ENCODE assay signal across 18 cellular contexts in genomic region chr2:127706215-127706990, GRCh38. TPM values are rescaled to one million over a fixed set of nuclear protein-coding genes. Genes with fewer than 3 reads are reported as not detected.
DNase-seq lines count a peak whose midpoint lies in the region; ATAC-seq, FAIRE-seq and TF ChIP-seq lines count a peak whose summit lies in the region.
"Had no signal": no experiment of that assay in that cellular context is flagged by ENCODE, and none has a peak within 500 bp of the region (broad histone marks: within the 10 kb centered on the region; RNA-seq: fewer than 3 reads in every experiment).

No MANE protein-coding gene starts in this region.

- 90 to 91% methylated on average over 14 of the region's 14 CpGs for WGBS in lung, 2 donors

- H3K27me3 Mint-ChIP-seq in CD14-positive monocyte (ENCODE audit: low read depth in 3 of 3), result no peaks in the 10 kb centered on the region
- H3K27me3 Mint-ChIP-seq in GM23338 (ENCODE audit: insufficient read depth, low read depth, poor library complexity), result peaks cover 5% of the 10 kb centered on the region
- H3K27me3 Mint-ChIP-seq in astrocyte (ENCODE audit: low read depth, unreplicated experiment), result no peaks in the 10 kb centered on the region

- no peak for TF ChIP-seq CTCF in CD14-positive monocyte (IDR thresholded peaks at IDR 0.05)
- no peak for TF ChIP-seq CTCF in GM23338 (conservative IDR thresholded peaks at IDR 0.05; ENCODE audit: low read depth in 2 of 2)
- TF ChIP-seq CTCF in astrocyte (IDR thresholded peaks at IDR 0.05; ENCODE audit: insufficient read depth, low read depth, low read length), result no peak
- TF ChIP-seq CTCF in lung (IDR thresholded peaks at IDR 0.05; ENCODE audit: control extremely low read depth, extremely low read depth), result no peak
- TF ChIP-seq CTCF in brain microvascular endothelial cell (IDR thresholded peaks at IDR 0.05; ENCODE audit: low read depth, low read length, missing control alignments), result no peak

- peaks cover 14% of the 10 kb centered on the region; the same call in 1 of the 2 replicates for H3K4me1 ChIP-seq in GM23338 (ENCODE audit: insufficient read depth)
- H3K4me1 ChIP-seq in astrocyte (ENCODE audit: insufficient read depth, low read length), result peaks cover 13% of the 10 kb centered on the region
- peaks cover 8 to 10% of the 10 kb centered on the region in 2 donors for H3K4me1 ChIP-seq in lung (ENCODE audit: control insufficient read depth in 2 of 2, insufficient read depth in 2 of 2, low read length in 2 of 2)
- H3K4me1 ChIP-seq: parathyroid adenoma had no signal

- no peak for FAIRE-seq in astrocyte (lab: Jason Lieb, UNC)
- FAIRE-seq: GM12878 had no signal

- H3K27ac Mint-ChIP-seq in CD14-positive monocyte, result peak overlapping the region in 5 of 7 donors; percentile 51 to 68 (median 61)
- peak overlapping the region; percentile 37; the same call in 1 of the 2 replicates for H3K27ac Mint-ChIP-seq in GM23338
- H3K27ac Mint-ChIP-seq in astrocyte (ENCODE audit: unreplicated experiment), result peak overlapping the region; percentile 66

- H3K4me3 ChIP-seq in GM23338 (no peak overlapping the region), astrocyte (ENCODE audit: insufficient read depth, low read depth, low read length) (no peak overlapping the region), lung (no peak overlapping the region), brain microvascular endothelial cell (ENCODE audit: low read depth, low read length) (no peak overlapping the region)
- H3K4me3 ChIP-seq: gastrocnemius medialis, GM12878 had no signal

- H3K27me3 ChIP-seq in GM23338 (ENCODE audit: insufficient read depth), result no peaks in the 10 kb centered on the region
- no peaks in the 10 kb centered on the region for H3K27me3 ChIP-seq in astrocyte (ENCODE audit: insufficient read depth, low read length)
- no peaks in the 10 kb centered on the region for H3K27me3 ChIP-seq in lung (ENCODE audit: control insufficient read depth, insufficient read depth)
- H3K27me3 ChIP-seq in brain microvascular endothelial cell (replicated peaks), result no peaks in the 10 kb centered on the region
- H3K27me3 ChIP-seq: gastrocnemius medialis had no signal

- H3K9me2 ChIP-seq in GM23338 (ENCODE audit: insufficient read depth), result no peaks in the 10 kb centered on the region

- H3K9me3 Mint-ChIP-seq in CD14-positive monocyte (no peaks in the 10 kb centered on the region), GM23338 (no peaks in the 10 kb centered on the region), astrocyte (ENCODE audit: unreplicated experiment) (no peaks in the 10 kb centered on the region)

- 0 out of 2 replicates have a peak, but pooled peaks cover 15% of the 10 kb centered on the region for H3F3A ChIP-seq in GM23338 (replicated peaks; ENCODE audit: low read depth)

- H3K27ac ChIP-seq in GM23338 (ENCODE audit: low read depth) (no peak overlapping the region), astrocyte (ENCODE audit: low read depth, low read length) (no peak overlapping the region), lung (ENCODE audit: low read depth in 1 of 2, low read length in 1 of 2) (peak overlapping the region in 1 of 2 donors; percentile 74), brain microvascular endothelial cell (no peak overlapping the region)
- H3K27ac ChIP-seq: gastrocnemius medialis, HL-60, parathyroid adenoma had no signal

- H3K36me3 ChIP-seq in GM23338 (ENCODE audit: insufficient read depth), result peaks cover 37% of the 10 kb centered on the region
- peaks cover 27% of the 10 kb centered on the region for H3K36me3 ChIP-seq in astrocyte (ENCODE audit: insufficient read depth, low read length)
- peaks cover 5 to 29% of the 10 kb centered on the region in 2 donors for H3K36me3 ChIP-seq in lung (ENCODE audit: control insufficient read depth in 2 of 2, insufficient read depth in 2 of 2, low read length in 2 of 2)
- peaks cover 28% of the 10 kb centered on the region for H3K36me3 ChIP-seq in brain microvascular endothelial cell (replicated peaks)

- intact Hi-C loops in CD14-positive monocyte (cut with micrococcal nuclease), result loop anchor here (10.0 kb wide), 1 partner anchor 182 kb away; the partner anchor contains the start of gene IWS1 (in 2 of the 2)

- H4K20me1 ChIP-seq in GM23338 (replicated peaks; ENCODE audit: insufficient read depth), result peaks cover 14% of the 10 kb centered on the region
- H4K20me1 ChIP-seq in astrocyte (ENCODE audit: insufficient read depth, low read length), result peaks cover 24% of the 10 kb centered on the region

- no peak for ATAC-seq in GM23338
- no peak for ATAC-seq in lung (ENCODE audit: insufficient read depth, low FRiP score)
- ATAC-seq: gastrocnemius medialis, GM12878, left colon had no signal

- no peak overlapping the region for H3K4me2 ChIP-seq in GM23338
- no peak overlapping the region for H3K4me2 ChIP-seq in astrocyte (ENCODE audit: low read length)

- no peak overlapping the region for H3K9ac ChIP-seq in astrocyte (ENCODE audit: low read length)
- H3K9ac ChIP-seq: parathyroid adenoma had no signal

- H3K4me3 Mint-ChIP-seq in CD14-positive monocyte (no peak overlapping the region), GM23338 (no peak overlapping the region), astrocyte (ENCODE audit: unreplicated experiment) (no peak overlapping the region)

- in situ Hi-C loops in brain microvascular endothelial cell (cut with HindIII; ENCODE audit: low pct_ligation_motif_present, low sequenced_read_pairs), result no loop called here

- peaks cover 40 to 58% of the 10 kb centered on the region in 2 donors for H3K36me3 Mint-ChIP-seq in CD14-positive monocyte
- peaks cover 54% of the 10 kb centered on the region for H3K36me3 Mint-ChIP-seq in GM23338 (ENCODE audit: low read depth)
- H3K36me3 Mint-ChIP-seq in astrocyte (ENCODE audit: low read depth, unreplicated experiment), result peaks cover 23% of the 10 kb centered on the region

- no peaks in the 10 kb centered on the region for H3K9me3 ChIP-seq in astrocyte (ENCODE audit: insufficient read depth, low read depth, low read length)
- no peaks in the 10 kb centered on the region for H3K9me3 ChIP-seq in lung (ENCODE audit: control insufficient read depth in 2 of 2, insufficient read depth in 1 of 2, low read length in 1 of 2)
- H3K9me3 ChIP-seq: gastrocnemius medialis had no signal

- peaks cover 31% of the 10 kb centered on the region for H3K4me1 Mint-ChIP-seq in CD14-positive monocyte
- H3K4me1 Mint-ChIP-seq in GM23338, result peaks cover 8% of the 10 kb centered on the region
- H3K4me1 Mint-ChIP-seq in astrocyte (ENCODE audit: low read depth, unreplicated experiment), result peaks cover 17% of the 10 kb centered on the region

- H3K79me2 ChIP-seq in GM23338 (replicated peaks; ENCODE audit: insufficient read depth) (peaks cover 33% of the 10 kb centered on the region), astrocyte (ENCODE audit: insufficient read depth, low read length) (peaks cover 24% of the 10 kb centered on the region)

- H2AFZ ChIP-seq in GM23338 (no peak overlapping the region), astrocyte (ENCODE audit: low read depth, low read length) (no peak overlapping the region)
- H2AFZ ChIP-seq: parathyroid adenoma had no signal

- no peak for DNase-seq in CD14-positive monocyte (ENCODE audit: low spot score)
- DNase-seq in GM23338 (ENCODE audit: low spot score), result no peak
- DNase-seq in astrocyte (ENCODE audit: low read depth), result no peak
- peak; percentile 27 for DNase-seq in lung (ENCODE audit: low spot score)
- no peak for DNase-seq in D341Med (ENCODE audit: low spot score)
- DNase-seq in brain microvascular endothelial cell, result no peak
- DNase-seq in RKO (ENCODE audit: low spot score), result no peak
- DNase-seq: activated CD4-positive, alpha-beta T cell treated with anti-CD3 and anti-CD28 coated beads, Interleukin-2, amount 50 U/mL, for 48 hours; aorta; gastrocnemius medialis; KG1; left colon; NCI-H1105; NCI-H774; stimulated activated CD4-positive, alpha-beta T cell treated with anti-CD3 and anti-CD28 coated beads, Interleukin-4, amount 100 ng/mL, for 1 hour had no signal

TF ChIP-seq in GM23338, 12 proteins besides CTCF, POLR2A, EP300 and RAD21 (continues in another document):
- TF ChIP-seq STAT1 (IDR thresholded peaks at IDR 0.05; ENCODE audit: unreplicated experiment) (no peak), ZNF114 (CRISPR knock-in tag; IDR thresholded peaks at IDR 0.05) (no peak)

RNA-seq across cellular contexts. Expression of gene SFT2D3, which starts 5.1 kb away (rescaled TPM):
- polyA plus RNA-seq in CD14-positive monocyte (1 to 10 TPM in 1 of 2 donors, not detected in 1; 3.8 TPM), GM23338 (2016; fragmentation: Nextera tagmentation; extraction: Ambion mirVana) (not detected in 2 replicates), lung (1 to 10 TPM; 5.0 to 9.9 TPM)
- total RNA-seq in GM23338 (2014; rRNA removed; shearing (Covaris generic)), result 13.4 and 13.7 TPM in 2 replicates
- total RNA-seq in astrocyte (2.9 and 3.0 TPM in 2 replicates), lung (10 to 100 TPM in 1 of 2 donors, 1 to 10 TPM in 1; 7.1 to 11.0 TPM)

RNA-seq across cellular contexts. Expression of gene LIMS2, which starts 31.1 kb away (rescaled TPM):
- polyA plus RNA-seq in CD14-positive monocyte (1 to 10 TPM in 1 of 2 donors, under 1 TPM in 1; 0.13 to 1.3 TPM), GM23338 (2016; fragmentation: Nextera tagmentation; extraction: Ambion mirVana) (2.6 and 3.5 TPM in 2 replicates), lung (100 to 1,000 TPM in 1 of 2 donors, 10 to 100 TPM in 1; 49.6 to 138 TPM)
- 1.3 and 1.6 TPM in 2 replicates for total RNA-seq in GM23338 (2014; rRNA removed; shearing (Covaris generic))
- total RNA-seq in astrocyte (73.3 and 75.1 TPM in 2 replicates), lung (100 to 1,000 TPM in 1 of 2 donors, 10 to 100 TPM in 1; 22.2 to 111 TPM)
